23 cellular contexts compared by ENCODE assay signal in the genomic region with DNA sequence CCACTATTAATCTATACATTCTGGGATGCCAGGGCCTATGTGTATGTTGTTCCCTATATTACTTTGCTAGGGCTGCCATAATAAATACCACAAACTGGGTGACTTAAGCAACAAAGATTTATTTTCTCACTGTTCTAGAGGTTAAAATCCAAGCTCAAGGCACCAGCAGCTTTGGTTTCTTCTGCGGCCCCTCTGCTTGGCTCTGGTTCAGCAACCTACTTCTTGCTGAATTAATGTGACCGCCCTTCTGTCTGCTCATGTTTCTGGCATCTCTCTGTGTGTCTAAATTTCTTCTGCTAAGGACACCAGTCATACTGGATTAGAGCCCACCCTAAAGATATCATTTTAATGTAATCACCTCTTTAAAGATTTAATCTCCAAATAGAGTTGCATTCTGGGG.
"Had no signal": no experiment of that assay in that cellular context is flagged by ENCODE, and none has a peak within 500 bp of the region (broad histone marks: within the 10 kb centered on the region; RNA-seq: fewer than 3 reads in every experiment).

No MANE protein-coding gene starts in this region.

- DNase-seq: activated CD4-positive, alpha-beta memory T cell treated with anti-CD3 and anti-CD28 coated beads for 36 hours; activated CD4-positive, alpha-beta T cell treated with anti-CD3 and anti-CD28 coated beads, Interleukin-2, amount 10 ng/mL, durations not matched to agents 7 days and 5 days; activated CD4-positive, CD25-positive, alpha-beta regulatory T cell; activated CD8-positive, alpha-beta memory T cell treated with anti-CD3 and anti-CD28 coated beads for 24 hours; activated naive CD4-positive, alpha-beta T cell treated with anti-CD3 and anti-CD28 coated beads, Interleukin-2, amount 50 U/mL, for 16 hours; activated naive CD8-positive, alpha-beta T cell treated with anti-CD3 and anti-CD28 coated beads, Interleukin-2, amount 10 ng/mL, durations not matched to agents 7 days and 5 days; activated T-cell treated with anti-CD3 and anti-CD28 coated beads, Interleukin-2, amount 50 U/mL, for 48 hours; adrenal gland; central memory CD4-positive, alpha-beta T cell; Karpas-422; MM.1S; NCI-H1417; NCI-H1930; NCI-H2171; NCI-H2227 treated with DMSO at 0.1 percent for 48 hours; NCI-H526; NCI-H82; Peyer's patch; Right ventricle myocardium superior; SK-N-SH; T-helper 1 cell had no signal

- H3K4me3 ChIP-seq: adrenal gland, ascending aorta, Peyer's patch, SJCRH30 had no signal
